In genomic region chr4:121073672-121074386, GRCh38 we compare ENCODE assay signal across 17 cellular contexts. TPM values are rescaled to one million over a fixed set of nuclear protein-coding genes. Genes with fewer than 3 reads are reported as not detected.
DNase-seq lines count a peak whose midpoint lies in the region; ATAC-seq and TF ChIP-seq lines count a peak whose summit lies in the region.
"Had no signal": no experiment of that assay in that cellular context is flagged by ENCODE, and none has a peak within 500 bp of the region (broad histone marks: within the 10 kb centered on the region; RNA-seq: fewer than 3 reads in every experiment).

No MANE protein-coding gene starts in this region.

- H3K36me3 Mint-ChIP-seq in CD8-positive, alpha-beta T cell, result no peaks in the 10 kb centered on the region
- H3K36me3 Mint-ChIP-seq in nephron progenitor cell (ENCODE audit: low read depth), result no peaks in the 10 kb centered on the region
- no peaks in the 10 kb centered on the region for H3K36me3 Mint-ChIP-seq in activated naive CD4-positive, alpha-beta T cell treated with anti-CD3 and anti-CD28 coated beads for 36 hours (ENCODE audit: low read depth)

- POLR2A ChIA-PET in CD8-positive, alpha-beta T cell (lab: Charles Lee), result no interaction called here
- POLR2A ChIA-PET in GM10248 (lab: Yijun Ruan, JAX), result no interaction called here

- H3K9me3 Mint-ChIP-seq in CD8-positive, alpha-beta T cell, result no peaks in the 10 kb centered on the region
- no peaks in the 10 kb centered on the region for H3K9me3 Mint-ChIP-seq in nephron progenitor cell
- H3K9me3 Mint-ChIP-seq in activated naive CD4-positive, alpha-beta T cell treated with anti-CD3 and anti-CD28 coated beads for 36 hours, result no peaks in the 10 kb centered on the region
- H3K9me3 Mint-ChIP-seq: stimulated activated naive CD8-positive, alpha-beta T cell treated with anti-CD3 and anti-CD28 coated beads, Interleukin-15, amount 100 ng/mL, for 72 hours had no signal

- no peak overlapping the region for H3K27ac Mint-ChIP-seq in CD8-positive, alpha-beta T cell
- no peak overlapping the region for H3K27ac Mint-ChIP-seq in nephron progenitor cell
- H3K27ac Mint-ChIP-seq in activated naive CD4-positive, alpha-beta T cell treated with anti-CD3 and anti-CD28 coated beads for 36 hours, result no peak overlapping the region

- DNase-seq in CD8-positive, alpha-beta T cell, result no peak
- DNase-seq in nephron progenitor cell (no peak), GM10248 (ENCODE audit: extremely low spot score) (no peak)
- no peak for DNase-seq in activated naive CD4-positive, alpha-beta T cell treated with anti-CD3 and anti-CD28 coated beads for 36 hours
- DNase-seq: activated CD4-positive, alpha-beta T cell treated with anti-CD3 and anti-CD28 coated beads for 1 hour; activated T-cell treated with anti-CD3 and anti-CD28 coated beads for 4 hours; central memory CD4-positive, alpha-beta T cell; DMS153; NCI-H146; pancreas; stimulated activated CD4-positive, alpha-beta T cell treated with anti-CD3 and anti-CD28 coated beads, Interleukin-12 subunit alpha, Interleukin-12 subunit beta, amount 100 ng/mL, for 4 hours had no signal

- H3K4me1 Mint-ChIP-seq in CD8-positive, alpha-beta T cell (ENCODE audit: low read depth), result peaks cover 26% of the 10 kb centered on the region
- peaks cover 37% of the 10 kb centered on the region for H3K4me1 Mint-ChIP-seq in nephron progenitor cell
- H3K4me1 Mint-ChIP-seq in activated naive CD4-positive, alpha-beta T cell treated with anti-CD3 and anti-CD28 coated beads for 36 hours (ENCODE audit: low read depth), result peaks cover 25% of the 10 kb centered on the region

- CTCF ChIA-PET in CD8-positive, alpha-beta T cell (lab: Charles Lee), result interaction anchor here (0.6 to 1.3 kb wide), 2 partner anchors 24 to 27 kb away, joined by 3 read pairs; no protein-coding TSS in a partner anchor
- CTCF ChIA-PET in GM10248 (lab: Yijun Ruan, JAX), result interaction anchor here (1.0 kb wide), 1 partner anchor 17 kb away, joined by 3 read pairs; no protein-coding TSS in a partner anchor
- CTCF ChIA-PET in activated naive CD4-positive, alpha-beta T cell treated with anti-CD3 and anti-CD28 coated beads for 36 hours (lab: Charles Lee), result interaction anchor here (0.6 to 1.7 kb wide), 5 partner anchors 8 to 52 kb away, joined by 3 read pairs; no protein-coding TSS in a partner anchor

- intact Hi-C loops in CD8-positive, alpha-beta T cell (cut with DNase I, micrococcal nuclease), result loop anchor here in 1 of 2 experiments (5.0 kb wide), 1 partner anchor 152 kb away; the partner anchor contains the start of gene PRDM5
- intact Hi-C loops in activated naive CD4-positive, alpha-beta T cell treated with anti-CD3 and anti-CD28 coated beads for 36 hours (cut with micrococcal nuclease), result loop anchor here (2.0 kb wide), 1 partner anchor 151 kb away; the partner anchor contains the start of gene PRDM5

- peak overlapping the region; percentile 13 for H3K4me3 Mint-ChIP-seq in CD8-positive, alpha-beta T cell
- peak overlapping the region; percentile 92 for H3K4me3 Mint-ChIP-seq in nephron progenitor cell
- no peak overlapping the region for H3K4me3 Mint-ChIP-seq in activated naive CD4-positive, alpha-beta T cell treated with anti-CD3 and anti-CD28 coated beads for 36 hours

- H3K27ac ChIP-seq in CD8-positive, alpha-beta T cell (ENCODE audit: low read depth, low read length), result no peak overlapping the region
- H3K27ac ChIP-seq in HUES48 (ENCODE audit: low read depth, low read length) (no peak overlapping the region), iPS-18a (ENCODE audit: low read length) (no peak overlapping the region)
- H3K27ac ChIP-seq: pancreas had no signal

- H3K9me3 ChIP-seq in CD8-positive, alpha-beta T cell (ENCODE audit: low read length), result no peaks in the 10 kb centered on the region
- H3K9me3 ChIP-seq in HUES48 (ENCODE audit: control insufficient read depth, insufficient read depth, low read length) (no peaks in the 10 kb centered on the region), iPS-18a (ENCODE audit: control insufficient read depth, low read depth, low read length) (no peaks in the 10 kb centered on the region)
- H3K9me3 ChIP-seq: pancreas had no signal

- no peak overlapping the region for H3K4me3 ChIP-seq in CD8-positive, alpha-beta T cell (ENCODE audit: low read depth, low read length)
- H3K4me3 ChIP-seq in HUES48 (ENCODE audit: low read depth, low read length) (peak overlapping the region; percentile 83), iPS-18a (ENCODE audit: low read length) (peak overlapping the region; percentile 23)

- peaks cover 17% of the 10 kb centered on the region for H3K27me3 ChIP-seq in CD8-positive, alpha-beta T cell (ENCODE audit: insufficient read depth, low read length)
- H3K27me3 ChIP-seq in HUES48 (ENCODE audit: control insufficient read depth, insufficient read depth, low read length) (peaks cover 62% of the 10 kb centered on the region), iPS-18a (ENCODE audit: control insufficient read depth, insufficient read depth, low read length) (peaks cover 51% of the 10 kb centered on the region)

- TF ChIP-seq CTCF in CD8-positive, alpha-beta T cell (IDR thresholded peaks at IDR 0.05), result no peak
- TF ChIP-seq CTCF in nephron progenitor cell (IDR thresholded peaks at IDR 0.05) (no peak), GM10248 (IDR thresholded peaks at IDR 0.05; ENCODE audit: control extremely low read depth, extremely low read depth, low read depth, missing control alignments) (no peak)

- ATAC-seq in CD8-positive, alpha-beta T cell, result no peak
- ATAC-seq in GM18909 (IDR thresholded peaks at IDR 0.05; ENCODE audit: poor library complexity, unreplicated experiment), result no peak
- no peak for ATAC-seq in GM19351 (IDR thresholded peaks at IDR 0.05; ENCODE audit: unreplicated experiment)
- ATAC-seq: stimulated activated naive CD8-positive, alpha-beta T cell treated with anti-CD3 and anti-CD28 coated beads, Interleukin-15, amount 100 ng/mL, for 72 hours had no signal

- H3K27me3 Mint-ChIP-seq in CD8-positive, alpha-beta T cell (ENCODE audit: low read depth), result peaks cover 46% of the 10 kb centered on the region
- H3K27me3 Mint-ChIP-seq in nephron progenitor cell (ENCODE audit: low read depth, poor library complexity), result peaks cover 14% of the 10 kb centered on the region
- H3K27me3 Mint-ChIP-seq in activated naive CD4-positive, alpha-beta T cell treated with anti-CD3 and anti-CD28 coated beads for 36 hours (ENCODE audit: low read depth), result peaks cover 42% of the 10 kb centered on the region

- H3K4me1 ChIP-seq in CD8-positive, alpha-beta T cell (ENCODE audit: insufficient read depth, low read length), result peaks cover 7% of the 10 kb centered on the region
- peaks cover 24% of the 10 kb centered on the region for H3K4me1 ChIP-seq in HUES48 (ENCODE audit: control insufficient read depth, insufficient read depth, low read length)
- H3K4me1 ChIP-seq in iPS-18a (ENCODE audit: control insufficient read depth, low read depth, low read length), result peaks cover 21% of the 10 kb centered on the region

- H3K36me3 ChIP-seq in CD8-positive, alpha-beta T cell (ENCODE audit: insufficient read depth, low read length), result no peaks in the 10 kb centered on the region
- H3K36me3 ChIP-seq in HUES48 (ENCODE audit: control insufficient read depth, insufficient read depth, low read length), result no peaks in the 10 kb centered on the region
- H3K36me3 ChIP-seq in iPS-18a (ENCODE audit: control insufficient read depth, low read depth, low read length), result no peaks in the 10 kb centered on the region
- H3K36me3 ChIP-seq: pancreas had no signal

- H3K9ac ChIP-seq in HUES48 (ENCODE audit: low read depth, low read length) (no peak overlapping the region), iPS-18a (ENCODE audit: low read length) (no peak overlapping the region)

RNA-seq across cellular contexts. Expression of gene NDNF, which starts 1.5 kb away (rescaled TPM):
- total RNA-seq in CD8-positive, alpha-beta T cell, result not detected
- total RNA-seq in activated naive CD4-positive, alpha-beta T cell treated with anti-CD3 and anti-CD28 coated beads for 36 hours, result not detected
- total RNA-seq: T-helper 2 cell treated with Interferon-gamma antibody and Interleukin-4, amounts not matched to agents 100 ng/mL and 5 ng/mL, for 36 hours had no signal
